ENCODE assay signal across 8 cellular contexts in genomic region chr17:41734139-41734948, GRCh38. TPM values are rescaled to one million over a fixed set of nuclear protein-coding genes. Genes with fewer than 3 reads are reported as not detected.
DNase-seq lines count a peak whose midpoint lies in the region; ATAC-seq and TF ChIP-seq lines count a peak whose summit lies in the region.

Gene HAP1, minus strand, starts transcription at chr17:41734643. Its CDS starts 9 bp downstream, at chr17:41734634.

- peak within 1 kb of the TSS; percentile 29 for H3K27ac Mint-ChIP-seq in activated T-helper 1 cell treated with anti-CD3 and anti-CD28 coated beads, Interleukin-12 subunit alpha, Interleukin-12 subunit beta, Interleukin-2, Interleukin-4 antibody, amounts not matched to agents 30 ng/mL and 10 ng/mL and 1 ng/mL, durations not matched to agents 14 hours and 24 hours and 36 hours
- H3K27ac Mint-ChIP-seq in glutamatergic neuron (ENCODE audit: unreplicated experiment) = no peak within 1 kb of the TSS

- ATAC-seq in GM18867 (IDR thresholded peaks at IDR 0.05; ENCODE audit: unreplicated experiment) = no peak

- no peaks in the 10 kb centered on the region for H3K36me3 Mint-ChIP-seq in activated T-helper 1 cell treated with anti-CD3 and anti-CD28 coated beads, Interleukin-12 subunit alpha, Interleukin-12 subunit beta, Interleukin-2, Interleukin-4 antibody, amounts not matched to agents 30 ng/mL and 10 ng/mL and 1 ng/mL, durations not matched to agents 14 hours and 24 hours and 36 hours (ENCODE audit: low read depth)
- H3K36me3 Mint-ChIP-seq in glutamatergic neuron (ENCODE audit: unreplicated experiment) = no peaks in the 10 kb centered on the region

- H3K9me3 ChIP-seq in AG04450 (ENCODE audit: control insufficient read depth, insufficient read depth, low read length) (no peaks in the 10 kb centered on the region; the same call in 1 of the 2 replicates), trophoblast cell (ENCODE audit: insufficient read depth, low read depth, low read length) (no peaks in the 10 kb centered on the region)

- H3K4me3 Mint-ChIP-seq in activated T-helper 1 cell treated with anti-CD3 and anti-CD28 coated beads, Interleukin-12 subunit alpha, Interleukin-12 subunit beta, Interleukin-2, Interleukin-4 antibody, amounts not matched to agents 30 ng/mL and 10 ng/mL and 1 ng/mL, durations not matched to agents 14 hours and 24 hours and 36 hours = peak within 1 kb of the TSS; percentile 26
- H3K4me3 Mint-ChIP-seq in glutamatergic neuron (ENCODE audit: unreplicated experiment) = peak within 1 kb of the TSS; percentile 84

- H2BK12ac ChIP-seq in trophoblast cell (ENCODE audit: low read length) = peak within 1 kb of the TSS; percentile 7

- no peak within 1 kb of the TSS for H3K14ac ChIP-seq in trophoblast cell (ENCODE audit: low read length)

- H3K4ac ChIP-seq in trophoblast cell (ENCODE audit: low read depth, low read length) = no peak within 1 kb of the TSS

- peak within 1 kb of the TSS; percentile 37 for H2BK120ac ChIP-seq in trophoblast cell (ENCODE audit: insufficient read depth, low read length, poor library complexity)

- peaks cover 0 to 3% of the 10 kb centered on the region in 2 experiments for H3K36me3 ChIP-seq in trophoblast cell (ENCODE audit: control insufficient read depth in 1 of 2, insufficient read depth in 2 of 2, low read length in 2 of 2)

- CTCF ChIA-PET in AG04450 (lab: Charles Lee) = interaction anchor here (4.9 kb wide), 1 partner anchor 67 kb away, joined by 81 read pairs; no protein-coding TSS in a partner anchor

- no peak within 1 kb of the TSS for H2BK5ac ChIP-seq in trophoblast cell (ENCODE audit: low read depth, low read length, poor library complexity)

- no peaks in the 10 kb centered on the region for H3K9me3 Mint-ChIP-seq in activated T-helper 1 cell treated with anti-CD3 and anti-CD28 coated beads, Interleukin-12 subunit alpha, Interleukin-12 subunit beta, Interleukin-2, Interleukin-4 antibody, amounts not matched to agents 30 ng/mL and 10 ng/mL and 1 ng/mL, durations not matched to agents 14 hours and 24 hours and 36 hours
- peaks cover 2% of the 10 kb centered on the region for H3K9me3 Mint-ChIP-seq in glutamatergic neuron (ENCODE audit: unreplicated experiment)

- intact Hi-C loops in activated T-helper 1 cell treated with anti-CD3 and anti-CD28 coated beads, Interleukin-12 subunit alpha, Interleukin-12 subunit beta, Interleukin-2, Interleukin-4 antibody, amounts not matched to agents 30 ng/mL and 10 ng/mL and 1 ng/mL, durations not matched to agents 14 hours and 24 hours and 36 hours (cut with micrococcal nuclease) = no loop called here

- peak within 1 kb of the TSS; percentile 83 for H3K4me2 ChIP-seq in trophoblast cell (ENCODE audit: low read length)

- no CpG with 5 or more reads among the region's 77 CpGs for WGBS in trophoblast cell (ENCODE audit: extremely low coverage, insufficient coverage, insufficient read length)

- no peak within 1 kb of the TSS for H3K18ac ChIP-seq in trophoblast cell (ENCODE audit: low read length)

- no peak within 1 kb of the TSS for H3K9ac ChIP-seq in trophoblast cell (ENCODE audit: low read length)

- H4K8ac ChIP-seq in trophoblast cell (ENCODE audit: low read depth, low read length) = peak within 1 kb of the TSS; percentile 74

- H4K12ac ChIP-seq in trophoblast cell (ENCODE audit: low read depth, low read length) = no peak within 1 kb of the TSS

- TF ChIP-seq CTCF in AG04450 (IDR thresholded peaks at IDR 0.05; ENCODE audit: low read depth, low read length) (no peak), glutamatergic neuron (IDR thresholded peaks at IDR 0.05; ENCODE audit: partially characterized antibody, unreplicated experiment) (no peak)

- H3K79me1 ChIP-seq in trophoblast cell (ENCODE audit: low read length) = peaks cover 7% of the 10 kb centered on the region

- peak within 1 kb of the TSS; percentile 12 for H2AFZ ChIP-seq in trophoblast cell (ENCODE audit: insufficient read depth, low read length, poor library complexity)

- H3K27me3 ChIP-seq in AG04450 (ENCODE audit: control insufficient read depth, insufficient read depth, low read length) = peaks cover 72% of the 10 kb centered on the region
- H3K27me3 ChIP-seq in trophoblast cell (ENCODE audit: insufficient read depth, low read length) = peaks cover 33% of the 10 kb centered on the region

- H3K79me2 ChIP-seq in trophoblast cell (ENCODE audit: control insufficient read depth, insufficient read depth, low read length, poor library complexity) = no peaks in the 10 kb centered on the region

- peaks cover 56% of the 10 kb centered on the region for H3K27me3 Mint-ChIP-seq in activated T-helper 1 cell treated with anti-CD3 and anti-CD28 coated beads, Interleukin-12 subunit alpha, Interleukin-12 subunit beta, Interleukin-2, Interleukin-4 antibody, amounts not matched to agents 30 ng/mL and 10 ng/mL and 1 ng/mL, durations not matched to agents 14 hours and 24 hours and 36 hours (ENCODE audit: insufficient read depth)
- H3K27me3 Mint-ChIP-seq in glutamatergic neuron (ENCODE audit: unreplicated experiment) = peaks cover 18% of the 10 kb centered on the region

- H3K4me3 ChIP-seq in AG04450 (ENCODE audit: low read depth, low read length) = peak within 1 kb of the TSS; percentile 48
- H3K4me3 ChIP-seq in trophoblast cell (ENCODE audit: low read depth, low read length) = peak within 1 kb of the TSS; percentile 61

- H3K4me1 ChIP-seq in trophoblast cell (ENCODE audit: control insufficient read depth in 1 of 2, insufficient read depth in 2 of 2, low read length in 2 of 2) = peaks cover 8 to 11% of the 10 kb centered on the region in 2 experiments

- no peak within 1 kb of the TSS for H2AK5ac ChIP-seq in trophoblast cell (ENCODE audit: low read length)

- H3K27ac ChIP-seq in AG04450 (ENCODE audit: low read depth, low read length) (no peak within 1 kb of the TSS), trophoblast cell (ENCODE audit: low read depth, low read length) (no peak within 1 kb of the TSS)

- peaks cover 5% of the 10 kb centered on the region for H3K4me1 Mint-ChIP-seq in activated T-helper 1 cell treated with anti-CD3 and anti-CD28 coated beads, Interleukin-12 subunit alpha, Interleukin-12 subunit beta, Interleukin-2, Interleukin-4 antibody, amounts not matched to agents 30 ng/mL and 10 ng/mL and 1 ng/mL, durations not matched to agents 14 hours and 24 hours and 36 hours (ENCODE audit: low read depth)
- peaks cover 4% of the 10 kb centered on the region for H3K4me1 Mint-ChIP-seq in glutamatergic neuron (ENCODE audit: low read depth, unreplicated experiment)

- no peak within 1 kb of the TSS for H3K23ac ChIP-seq in trophoblast cell (ENCODE audit: low read length)

- H4K91ac ChIP-seq in trophoblast cell (ENCODE audit: low read depth, low read length) = no peak within 1 kb of the TSS

- POLR2A ChIA-PET in AG04450 (lab: Yijun Ruan, JAX) = interaction anchor here (1.0 to 1.6 kb wide), 3 partner anchors 43 to 130 kb away, joined by 3 to 6 read pairs (median 3); partner anchors contain the start of gene KLHL11

- DNase-seq in AG04450 (ENCODE audit: low read depth, low spot score) (no peak), HK-2 (ENCODE audit: unreplicated experiment) (peak; percentile 46), glutamatergic neuron (peak; percentile 61), trophoblast cell (peak; percentile 14 to 60), NOMO-1 treated with dmso at 0.1 percent for 144 hours (lab: John Stamatoyannopoulos, UW; ENCODE audit: unreplicated experiment) (no peak)
- no peak for DNase-seq in activated T-helper 1 cell treated with anti-CD3 and anti-CD28 coated beads, Interleukin-12 subunit alpha, Interleukin-12 subunit beta, Interleukin-2, Interleukin-4 antibody, amounts not matched to agents 30 ng/mL and 10 ng/mL and 1 ng/mL, durations not matched to agents 14 hours and 24 hours and 36 hours (ENCODE audit: low spot score)
- DNase-seq in central memory CD4-positive, alpha-beta T cell = no peak

RNA-seq across cellular contexts. Expression of gene HAP1, which starts in this region (rescaled TPM):
- polyA plus RNA-seq in AG04450 (2011; rRNA removed) = 0.04 and 0.07 TPM in 2 replicates
- 0.04 TPM in 1 of 2 replicates, not detected in the other for polyA minus RNA-seq in AG04450 (2011; rRNA and poly(A)+ RNA removed)
- total RNA-seq in activated T-helper 1 cell treated with anti-CD3 and anti-CD28 coated beads, Interleukin-12 subunit alpha, Interleukin-12 subunit beta, Interleukin-2, Interleukin-4 antibody, amounts not matched to agents 30 ng/mL and 10 ng/mL and 1 ng/mL, durations not matched to agents 14 hours and 24 hours and 36 hours = not detected in 2 replicates
- 0.76 TPM for total RNA-seq in glutamatergic neuron (ENCODE audit: unreplicated experiment)
- polyA plus RNA-seq in trophoblast cell (2013) = 14.5 and 20.7 TPM in 2 replicates

Comparison
In these comparisons a context has a peak if more than half of its experiments do, and no peak if none do; other contexts are left out.
1. Peak in DNase-seq in glutamatergic neuron; RNA of the gene not detected or under 1 TPM.
2. DNase-seq: peak in HK-2 (single experiment) and trophoblast cell (2 of 2); none in AG04450 (single experiment), activated T-helper 1 cell treated with anti-CD3 and anti-CD28 coated beads, Interleukin-12 subunit alpha, Interleukin-12 subunit beta, Interleukin-2, Interleukin-4 antibody, amounts not matched to agents 30 ng/mL and 10 ng/mL and 1 ng/mL, durations not matched to agents 14 hours and 24 hours and 36 hours (single experiment), central memory CD4-positive, alpha-beta T cell (single experiment) and NOMO-1 treated with dmso at 0.1 percent for 144 hours (single experiment).